In the genomic region with DNA sequence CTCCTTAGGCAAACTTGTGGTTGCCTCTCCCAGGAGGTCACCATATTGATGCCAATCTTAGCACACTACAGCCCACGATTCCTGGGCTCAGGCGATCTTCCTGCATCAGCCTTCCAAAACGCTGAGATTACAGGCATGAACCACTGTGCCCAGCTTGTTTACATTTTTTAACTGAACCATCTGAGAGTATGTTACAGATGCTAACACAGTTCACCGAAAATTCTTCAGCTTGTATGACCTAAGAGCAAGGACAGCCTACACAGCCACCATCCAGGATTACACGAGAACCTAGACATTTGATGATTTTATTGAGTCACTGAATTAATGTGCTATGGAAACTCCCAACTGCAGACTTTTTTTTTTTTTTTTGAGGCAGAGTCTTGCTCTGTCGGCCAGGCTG, we compare ENCODE assay signal across 1 cellular context.
A peak's percentile ranks its signal among the peaks of the same experiment; 100 is the strongest.
TF ChIP-seq lines count a peak whose summit lies in the region.

No MANE protein-coding gene starts in this region.

TF ChIP-seq in IMR-90, 13 proteins besides CTCF, POLR2A, EP300 and RAD21:
- peak; percentile 30 for TF ChIP-seq RCOR1 (IDR thresholded peaks at IDR 0.05; ENCODE audit: insufficient replicate concordance, low read length)
- TF ChIP-seq SMC3 (IDR thresholded peaks at IDR 0.05; ENCODE audit: low read depth, low read length) = no peak
- no peak for TF ChIP-seq NFE2L2 (IDR thresholded peaks at IDR 0.05; ENCODE audit: low read depth, low read length)
- no peak for TF ChIP-seq CHD1 (IDR thresholded peaks at IDR 0.05; ENCODE audit: low read depth, low read length)
- no peak for TF ChIP-seq MAFK (IDR thresholded peaks at IDR 0.05; ENCODE audit: low read depth, low read length)
- TF ChIP-seq, protein P1, sequence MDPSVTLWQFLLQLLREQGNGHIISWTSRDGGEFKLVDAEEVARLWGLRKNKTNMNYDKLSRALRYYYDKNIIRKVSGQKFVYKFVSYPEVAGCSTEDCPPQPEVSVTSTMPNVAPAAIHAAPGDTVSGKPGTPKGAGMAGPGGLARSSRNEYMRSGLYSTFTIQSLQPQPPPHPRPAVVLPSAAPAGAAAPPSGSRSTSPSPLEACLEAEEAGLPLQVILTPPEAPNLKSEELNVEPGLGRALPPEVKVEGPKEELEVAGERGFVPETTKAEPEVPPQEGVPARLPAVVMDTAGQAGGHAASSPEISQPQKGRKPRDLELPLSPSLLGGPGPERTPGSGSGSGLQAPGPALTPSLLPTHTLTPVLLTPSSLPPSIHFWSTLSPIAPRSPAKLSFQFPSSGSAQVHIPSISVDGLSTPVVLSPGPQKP (IDR thresholded peaks at IDR 0.05; ENCODE audit: borderline replicate concordance, low read depth, low read length) = no peak
- peak; percentile 37; the same call in 1 of the 2 replicates for TF ChIP-seq BHLHE40 (IDR thresholded peaks at IDR 0.05; ENCODE audit: low read depth, low read length)
- no peak for TF ChIP-seq MAZ (IDR thresholded peaks at IDR 0.05; ENCODE audit: borderline replicate concordance, low read depth, low read length)
- 0 out of 2 replicates have a peak, but pooled peaks have one; percentile 13 for TF ChIP-seq FOS (IDR thresholded peaks at IDR 0.05; ENCODE audit: low read depth, low read length)
TF ChIP-seq in IMR-90: peak in this region for 3.
